ENCODE assay signal across 18 cellular contexts in genomic region chr2:37569131-37569530, GRCh38.
DNase-seq lines count a peak whose midpoint lies in the region; TF ChIP-seq lines count a peak whose summit lies in the region.
"Had no signal": no experiment of that assay in that cellular context is flagged by ENCODE, and none has a peak within 500 bp of the region (broad histone marks: within the 10 kb centered on the region; RNA-seq: fewer than 3 reads in every experiment).

No MANE protein-coding gene starts in this region.

- H3K9ac ChIP-seq in mesendoderm (ENCODE audit: low read length) (no peak overlapping the region), neuronal stem cell (ENCODE audit: low read depth, low read length, poor library complexity) (no peak overlapping the region)

- peaks cover 26% of the 10 kb centered on the region for H3K4me1 Mint-ChIP-seq in brain

- H3K56ac ChIP-seq in mesendoderm (ENCODE audit: low read length) = no peak overlapping the region

- H3K79me1 ChIP-seq in mesendoderm (ENCODE audit: low read length) (no peaks in the 10 kb centered on the region), neuronal stem cell (ENCODE audit: low read depth, low read length) (no peaks in the 10 kb centered on the region)

- H3K23ac ChIP-seq in mesendoderm (ENCODE audit: low read length) (no peak overlapping the region), neuronal stem cell (ENCODE audit: low read depth, low read length, poor library complexity) (no peak overlapping the region)

- H3K27ac ChIP-seq in left ventricle myocardium inferior (replicated peaks) (peak overlapping the region; percentile 18), right atrium auricular region (no peak overlapping the region), mesendoderm (ENCODE audit: low read depth, low read length) (no peak overlapping the region), tibial artery (peak overlapping the region; percentile 36 to 53), neuronal stem cell (replicated peaks; ENCODE audit: low read length) (no peak overlapping the region)

- no peak overlapping the region for H3K4me3 ChIP-seq in left ventricle myocardium inferior
- H3K4me3 ChIP-seq in right atrium auricular region = no peak overlapping the region
- H3K4me3 ChIP-seq in mesendoderm (ENCODE audit: low read length) = no peak overlapping the region
- no peak overlapping the region for H3K4me3 ChIP-seq in tibial artery
- H3K4me3 ChIP-seq in neuronal stem cell (ENCODE audit: low read length in 2 of 2) = no peak overlapping the region

- H3K9me3 ChIP-seq in left ventricle myocardium inferior (replicated peaks) = no peaks in the 10 kb centered on the region
- H3K9me3 ChIP-seq in right atrium auricular region = no peaks in the 10 kb centered on the region
- no peaks in the 10 kb centered on the region for H3K9me3 ChIP-seq in tibial artery
- no peaks in the 10 kb centered on the region for H3K9me3 ChIP-seq in neuronal stem cell (replicated peaks in 1 of 2; ENCODE audit: control insufficient read depth in 2 of 2, insufficient read depth in 1 of 2, low read depth in 1 of 2, low read length in 2 of 2)

- H3K27me3 Mint-ChIP-seq in brain = peaks cover 6% of the 10 kb centered on the region

- no peak overlapping the region for H3K4me3 Mint-ChIP-seq in brain
- H3K4me3 Mint-ChIP-seq: CD14-positive monocyte had no signal

- no peak for TF ChIP-seq CTCF in left ventricle myocardium inferior (IDR thresholded peaks at IDR 0.05; ENCODE audit: borderline replicate concordance)
- TF ChIP-seq CTCF in right atrium auricular region (IDR thresholded peaks at IDR 0.05) = no peak
- TF ChIP-seq CTCF in brain (conservative IDR thresholded peaks at IDR 0.05) = no peak
- no peak for TF ChIP-seq CTCF in tibial artery (IDR thresholded peaks at IDR 0.05)

- H4K8ac ChIP-seq in mesendoderm (ENCODE audit: low read depth, low read length) (no peak overlapping the region), neuronal stem cell (ENCODE audit: low read depth, low read length) (no peak overlapping the region)

- H4K91ac ChIP-seq in neuronal stem cell (ENCODE audit: low read depth, low read length, poor library complexity) = no peak overlapping the region

- H2BK120ac ChIP-seq in mesendoderm (ENCODE audit: low read depth, low read length) (no peak overlapping the region), neuronal stem cell (ENCODE audit: low read depth, low read length) (no peak overlapping the region)

- peak overlapping the region; percentile 52 for H3K4ac ChIP-seq in mesendoderm (ENCODE audit: low read depth, low read length)
- H3K4ac ChIP-seq in neuronal stem cell (ENCODE audit: low read length) = no peak overlapping the region

- no peak overlapping the region for H2BK5ac ChIP-seq in mesendoderm (ENCODE audit: low read length)
- H2BK5ac ChIP-seq in neuronal stem cell (ENCODE audit: low read length) = no peak overlapping the region

- no peaks in the 10 kb centered on the region for H3K36me3 Mint-ChIP-seq in brain

- no peak overlapping the region for H3K4me2 ChIP-seq in mesendoderm (ENCODE audit: low read length)
- H3K4me2 ChIP-seq in neuronal stem cell (ENCODE audit: insufficient read depth, low read length, poor library complexity, severe bottlenecking) = no peak overlapping the region

- peak overlapping the region in 4 of 5 experiments; percentile 2 to 33 (median 32) for H3K27ac Mint-ChIP-seq in brain
- H3K27ac Mint-ChIP-seq: CD14-positive monocyte had no signal

- intact Hi-C loops in left ventricle myocardium inferior (cut with micrococcal nuclease) = no loop called here
- intact Hi-C loops in tibial artery (cut with DNase I; ENCODE audit: low total_unique reads) = no loop called here

- no peaks in the 10 kb centered on the region for H3K79me2 ChIP-seq in mesendoderm (ENCODE audit: control insufficient read depth, insufficient read depth, low read length)

- H3K9me3 Mint-ChIP-seq in brain = peaks cover 0 to 8% (median 3%) of the 10 kb centered on the region in 5 experiments
- H3K9me3 Mint-ChIP-seq: CD14-positive monocyte had no signal

- H2AFZ ChIP-seq in neuronal stem cell (ENCODE audit: low read length) = no peak overlapping the region

- H3K27me3 ChIP-seq in left ventricle myocardium inferior (ENCODE audit: low read depth) (no peaks in the 10 kb centered on the region), right atrium auricular region (no peaks in the 10 kb centered on the region), mesendoderm (ENCODE audit: insufficient read depth, low read length, poor library complexity) (no peaks in the 10 kb centered on the region), tibial artery (no peaks in the 10 kb centered on the region), neuronal stem cell (ENCODE audit: control insufficient read depth in 3 of 3, insufficient read depth in 3 of 3, low read depth in 1 of 3, low read length in 3 of 3) (no peaks in the 10 kb centered on the region)

- H2AK5ac ChIP-seq in mesendoderm (ENCODE audit: low read length) (no peak overlapping the region), neuronal stem cell (ENCODE audit: low read depth, low read length) (no peak overlapping the region)

- no peak overlapping the region for H2BK15ac ChIP-seq in mesendoderm (replicated peaks; ENCODE audit: low read depth)
- no peak overlapping the region for H2BK15ac ChIP-seq in neuronal stem cell (ENCODE audit: low read length)

- no peak overlapping the region for H2BK12ac ChIP-seq in neuronal stem cell (ENCODE audit: low read length)

- WGBS in mesendoderm (ENCODE audit: extremely low coverage, insufficient coverage, low lambda C conversion rate) = no CpG with 5 or more reads among the region's 1 CpG
- no CpG with 5 or more reads among the region's 1 CpG for WGBS in neuronal stem cell (ENCODE audit: extremely low coverage in 2 of 2, insufficient read length in 2 of 2, insufficient replicate concordance in 1 of 2), 2 donors

- H3K18ac ChIP-seq in mesendoderm (ENCODE audit: low read length) = no peak overlapping the region
- H3K18ac ChIP-seq in neuronal stem cell (ENCODE audit: low read length) = no peak overlapping the region

- H3K14ac ChIP-seq in neuronal stem cell (ENCODE audit: low read length) = no peak overlapping the region

- DNase-seq in left ventricle myocardium inferior (no peak), right atrium auricular region (ENCODE audit: low spot score) (no peak), mesendoderm (no peak), tibial artery (no peak), NCI-H2081 (lab: John Stamatoyannopoulos, UW) (no peak), neuronal stem cell (ENCODE audit: low spot score) (no peak)
- DNase-seq in stimulated activated CD4-positive, alpha-beta T cell treated with anti-CD3 and anti-CD28 coated beads, Interleukin-4, amount 100 ng/mL, for 1 hour = no peak
- DNase-seq: AML-193, COR-L47, DMS153, Kasumi-1, NCI-H187 treated with DMSO at 0.1 percent for 48 hours, NCI-H2171, NCI-H446, NCI-H69, SHP77 had no signal

- H3K36me3 ChIP-seq in left ventricle myocardium inferior = no peaks in the 10 kb centered on the region
- no peaks in the 10 kb centered on the region for H3K36me3 ChIP-seq in right atrium auricular region
- H3K36me3 ChIP-seq in mesendoderm (ENCODE audit: control insufficient read depth, insufficient read depth, low read length) = no peaks in the 10 kb centered on the region
- no peaks in the 10 kb centered on the region for H3K36me3 ChIP-seq in tibial artery
- no peaks in the 10 kb centered on the region for H3K36me3 ChIP-seq in neuronal stem cell (replicated peaks in 1 of 2; ENCODE audit: control insufficient read depth in 2 of 2, insufficient read depth in 2 of 2, low read length in 2 of 2)

- H4K5ac ChIP-seq in mesendoderm (ENCODE audit: low read length) = no peak overlapping the region

- H3K4me1 ChIP-seq in left ventricle myocardium inferior = peaks cover 13% of the 10 kb centered on the region
- peaks cover 0 to 15% of the 10 kb centered on the region in 2 donors for H3K4me1 ChIP-seq in right atrium auricular region
- no peaks in the 10 kb centered on the region for H3K4me1 ChIP-seq in mesendoderm (ENCODE audit: control insufficient read depth, low read depth, low read length)
- H3K4me1 ChIP-seq in tibial artery = peaks cover 0 to 61% (median 17%) of the 10 kb centered on the region in 4 donors
- H3K4me1 ChIP-seq in neuronal stem cell (ENCODE audit: control insufficient read depth in 2 of 2, insufficient read depth in 1 of 2, low read depth in 1 of 2, low read length in 2 of 2) = peaks cover 0 to 12% of the 10 kb centered on the region in 2 donors

Comparison
In these comparisons a context has a peak if more than half of its experiments do, and no peak if none do; other contexts are left out.
1. H3K27ac ChIP-seq: peak in left ventricle myocardium inferior (single experiment) and tibial artery (2 of 2); none in right atrium auricular region (0 of 2), mesendoderm (single experiment) and neuronal stem cell (single experiment).